Comparison of ENCODE assay signal across 8 cellular contexts in the genomic region with DNA sequence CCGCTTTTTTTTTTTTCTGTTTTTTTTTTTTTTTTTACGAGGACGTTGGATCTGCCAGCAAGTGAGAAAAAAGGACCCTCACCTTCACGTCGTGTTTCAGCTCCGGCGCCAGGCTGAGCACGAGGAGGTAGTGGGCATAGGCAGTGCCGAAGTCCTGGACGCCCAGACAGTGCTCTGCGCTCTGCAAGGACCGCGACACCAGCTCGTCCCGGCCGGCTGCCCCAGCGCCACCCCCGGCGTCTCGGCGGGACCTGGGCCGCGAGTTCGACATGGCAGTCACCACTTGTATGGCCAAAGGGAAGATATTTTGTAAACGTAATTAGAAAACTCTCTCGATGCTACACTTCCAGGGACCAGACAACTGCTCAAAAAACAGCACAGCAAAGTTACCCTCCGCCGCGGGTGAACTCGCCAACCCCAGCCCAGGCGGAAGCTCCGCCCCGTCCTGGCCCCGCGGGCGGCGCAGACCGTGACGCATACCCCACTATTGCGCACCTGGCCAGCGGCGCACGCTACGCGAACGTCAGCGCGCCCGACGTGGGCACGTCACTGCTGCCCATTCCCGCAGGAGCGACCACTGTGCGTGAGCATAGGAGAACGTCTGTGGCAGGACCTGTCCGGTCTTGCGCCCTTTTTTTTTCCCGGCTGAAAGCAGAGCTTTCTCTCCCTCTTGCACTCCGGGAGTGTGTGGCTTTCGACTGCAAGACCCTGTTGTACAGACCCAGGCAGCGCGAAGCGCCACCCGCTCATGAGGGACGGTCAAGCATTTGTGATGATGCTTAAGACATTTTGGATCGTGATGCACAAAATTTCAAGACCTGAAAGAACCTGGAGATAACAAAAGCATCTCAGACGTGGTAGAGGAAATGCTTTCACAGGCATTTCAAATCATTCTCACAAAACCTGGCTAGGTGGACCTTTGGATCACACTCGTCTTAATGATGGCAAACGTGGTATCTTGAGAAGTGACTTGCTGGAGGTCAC. TPM values are rescaled to one million over a fixed set of nuclear protein-coding genes. Genes with fewer than 3 reads are reported as not detected.
DNase-seq lines count a peak whose midpoint lies in the region; ATAC-seq, FAIRE-seq and TF ChIP-seq lines count a peak whose summit lies in the region.

TSS of gene PRMT9 (minus strand) at position 447 of the 984 bp plus-strand sequence. CDS start at position 271, 176 bp downstream.

- intact Hi-C loops in HepG2 (cut with micrococcal nuclease; ENCODE audit: unreplicated experiment) = loop anchor here (2.0 to 5.0 kb wide), 2 partner anchors 67 to 183 kb away; partner anchors contain the start of gene TMEM184C

- in situ Hi-C loops in HepG2 (cut with HindIII; ENCODE audit: extremely low pct_ligation_motif_present, low pct_unique_long_range_greater_than_20kb) = no loop called here

- peak within 1 kb of the TSS; percentile 89 for H3K9ac ChIP-seq in HepG2 (ENCODE audit: insufficient read depth, low read depth, low read length)

- no peaks in the 10 kb centered on the region for H4K20me1 ChIP-seq in HepG2 (ENCODE audit: insufficient read depth, low read length)

- BruUV-seq in HepG2 (replicated peaks; lab: Mats Ljungman, UMichigan) = TSS peak; percentile 91

- peak; percentile 14; the same call in 1 of the 2 replicates for TF ChIP-seq RAD21 in HepG2 (CRISPR knock-in tag; IDR thresholded peaks at IDR 0.05)

- TF ChIP-seq EP300 in HepG2 (IDR thresholded peaks at IDR 0.05; ENCODE audit: low read depth in 2 of 2, low read length in 2 of 2) = no peak
- no peak for TF ChIP-seq EP300 in HepG2 (CRISPR knock-in tag; IDR thresholded peaks at IDR 0.05; ENCODE audit: borderline replicate concordance)

- TF ChIP-seq POLR2A in HepG2 (IDR thresholded peaks at IDR 0.05; ENCODE audit: insufficient read depth in 1 of 2, low read depth in 2 of 2, low read length in 2 of 2) = peak; percentile 84 to 95

- H3K27me3 ChIP-seq in HepG2 (ENCODE audit: control insufficient read depth in 1 of 2, insufficient read depth in 2 of 2, low read length in 2 of 2) = no peaks in the 10 kb centered on the region; a peak in 1 of 5 replicates

- H3K4me2 ChIP-seq in HepG2 (ENCODE audit: low read depth, low read length) = peak within 1 kb of the TSS; percentile 93

- peaks cover 11% of the 10 kb centered on the region for H3K4me1 ChIP-seq in HepG2 (ENCODE audit: insufficient read depth, low read length)

- peak within 1 kb of the TSS; percentile 99 for H2AFZ ChIP-seq in HepG2 (ENCODE audit: low read length)

- FAIRE-seq in GM19239 (lab: Jason Lieb, UNC) (peak; percentile 89), HepG2 (lab: Jason Lieb, UNC) (peak; percentile 78)

- under 1% methylated on average over 30 of the region's 69 CpGs for WGBS in HepG2 (ENCODE audit: low lambda C conversion rate)

- H3K79me2 ChIP-seq in HepG2 (ENCODE audit: insufficient read depth, low read length) = peaks cover 14% of the 10 kb centered on the region

- H3K27ac ChIP-seq in HepG2 (ENCODE audit: extremely low read length, insufficient read depth, low read length) = peak within 1 kb of the TSS; percentile 79

- CTCF ChIA-PET in HepG2 (lab: Yijun Ruan, JAX; ENCODE audit: low intra/inter-chr PET ratio, low total read pairs) = interaction anchor here (2.3 kb wide), 1 partner anchor 183 kb away, joined by 7 read pairs; no protein-coding TSS in a partner anchor

- no peak for TF ChIP-seq CTCF in HepG2 (CRISPR knock-in tag; IDR thresholded peaks at IDR 0.05)

- POLR2A ChIA-PET in HepG2 (lab: Yijun Ruan, JAX) = interaction anchor here (0.8 to 2.6 kb wide), 6 partner anchors 9 to 67 kb away, joined by 3 to 29 read pairs (median 4); partner anchors contain the start of gene TMEM184C

- no peaks in the 10 kb centered on the region for H3K9me3 ChIP-seq in HepG2 (ENCODE audit: low read length)

- ATAC-seq in HG03442 (IDR thresholded peaks at IDR 0.05; ENCODE audit: unreplicated experiment) (peak; percentile 99), HepG2 (peak; percentile 99)

- DNase-seq in C1 segment of cervical spinal cord (lab: John Stamatoyannopoulos, UW) (peak; percentile 51 to 91 (median 80)), GM19239 (ENCODE audit: insufficient read length, low spot score) (peak; percentile 85), NCI-H526 treated with DMSO at 0.1 percent for 48 hours (lab: John Stamatoyannopoulos, UW) (peak; percentile 57), dermis blood vessel endothelial cell (peak; percentile 96), HepG2 (ENCODE audit: low spot score) (peak; percentile 81)
- DNase-seq in activated CD4-positive, alpha-beta T cell treated with anti-CD3 and anti-CD28 coated beads, Interleukin-2, amount 50 U/mL, for 24 hours (ENCODE audit: low read depth in 1 of 2, low spot score in 1 of 2) = peak; percentile 69 to 83
- DNase-seq in stimulated activated CD4-positive, alpha-beta T cell treated with anti-CD3 and anti-CD28 coated beads, Interleukin-2, amount 100 ng/mL, for 48 hours = peak; percentile 85 to 87

- H3K36me3 ChIP-seq in HepG2 (replicated peaks in 1 of 2; ENCODE audit: control insufficient read depth in 1 of 2, insufficient read depth in 2 of 2, low read length in 2 of 2) = peaks cover under 1 to 3% of the 10 kb centered on the region in 2 experiments; a peak in 2 of 5 replicates

- H3K4me3 ChIP-seq in HepG2 (replicated peaks in 1 of 3; ENCODE audit: insufficient read depth in 1 of 3, low read depth in 2 of 3, low read length in 3 of 3) = peak within 1 kb of the TSS; percentile 63 to 91 (median 66)

TF ChIP-seq in HepG2, 621 proteins besides CTCF, POLR2A, EP300 and RAD21 (continues in another document):
- TF ChIP-seq ZNF879 (CRISPR knock-in tag; IDR thresholded peaks at IDR 0.05) (no peak), THAP11 (CRISPR knock-in tag; IDR thresholded peaks at IDR 0.05) (peak; percentile 91), DR1 (CRISPR knock-in tag; IDR thresholded peaks at IDR 0.05) (peak; percentile 90), ISX (CRISPR knock-in tag; conservative IDR thresholded peaks at IDR 0.05) (0 out of 2 replicates have a peak, but pooled peaks have one; percentile 69), SOX5 (CRISPR knock-in tag; IDR thresholded peaks at IDR 0.05; ENCODE audit: borderline replicate concordance) (peak; percentile 50; the same call in 1 of the 2 replicates), ZNF598 (CRISPR knock-in tag; IDR thresholded peaks at IDR 0.05; ENCODE audit: borderline replicate concordance) (peak; percentile 86), ZNF790 (CRISPR knock-in tag; IDR thresholded peaks at IDR 0.05; ENCODE audit: borderline replicate concordance) (no peak), CREB1 (IDR thresholded peaks at IDR 0.05) (peak; percentile 97), CREB1 (CRISPR knock-in tag; IDR thresholded peaks at IDR 0.05) (peak; percentile 98)
- TF ChIP-seq, protein P1, sequence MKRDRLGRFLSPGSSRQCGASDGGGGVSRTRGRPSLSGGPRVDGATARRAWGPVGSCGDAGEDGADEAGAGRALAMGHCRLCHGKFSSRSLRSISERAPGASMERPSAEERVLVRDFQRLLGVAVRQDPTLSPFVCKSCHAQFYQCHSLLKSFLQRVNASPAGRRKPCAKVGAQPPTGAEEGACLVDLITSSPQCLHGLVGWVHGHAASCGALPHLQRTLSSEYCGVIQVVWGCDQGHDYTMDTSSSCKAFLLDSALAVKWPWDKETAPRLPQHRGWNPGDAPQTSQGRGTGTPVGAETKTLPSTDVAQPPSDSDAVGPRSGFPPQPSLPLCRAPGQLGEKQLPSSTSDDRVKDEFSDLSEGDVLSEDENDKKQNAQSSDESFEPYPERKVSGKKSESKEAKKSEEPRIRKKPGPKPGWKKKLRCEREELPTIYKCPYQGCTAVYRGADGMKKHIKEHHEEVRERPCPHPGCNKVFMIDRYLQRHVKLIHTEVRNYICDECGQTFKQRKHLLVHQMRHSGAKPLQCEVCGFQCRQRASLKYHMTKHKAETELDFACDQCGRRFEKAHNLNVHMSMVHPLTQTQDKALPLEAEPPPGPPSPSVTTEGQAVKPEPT (CRISPR knock-in tag; IDR thresholded peaks at IDR 0.05; ENCODE audit: low read depth) = peak; percentile 66; the same call in 1 of the 2 replicates

RNA-seq across cellular contexts. Expression of gene PRMT9, which starts in this region (rescaled TPM):
- 10.1 and 11.1 TPM in 2 replicates for total RNA-seq in dermis blood vessel endothelial cell
- 9.7 and 10.4 TPM in 2 replicates for total RNA-seq in HepG2 (2016; rRNA removed; fragmentation: Illumina TruSeq; extraction: Trizol)
- 3.1 and 3.6 TPM in 2 replicates for total RNA-seq in HepG2 (2016; cell fraction: cytosol; rRNA removed; fragmentation: Illumina TruSeq; extraction: Trizol; ENCODE audit: low read depth)
- 9.9 and 11.2 TPM in 2 replicates for total RNA-seq in HepG2 (2016; cell fraction: insoluble cytoplasmic fraction; rRNA removed; fragmentation: Illumina TruSeq; extraction: Trizol)
- 2.8 and 3.2 TPM in 2 replicates for total RNA-seq in HepG2 (2016; cell fraction: membrane; rRNA removed; fragmentation: Illumina TruSeq; extraction: Trizol)
- total RNA-seq in HepG2 (2016; cell fraction: nucleus; rRNA removed; fragmentation: Illumina TruSeq; extraction: Trizol) = 12.5 and 12.6 TPM in 2 replicates
- 3.7 and 4.0 TPM in 2 replicates for polyA plus RNA-seq in HepG2 (2011; rRNA removed)
- polyA plus RNA-seq in HepG2 (2011; cell fraction: cytosol; rRNA removed) = 1.2 and 2.5 TPM in 2 replicates
- polyA plus RNA-seq in HepG2 (2011; cell fraction: nucleus; rRNA removed) = 2.8 and 4.5 TPM in 2 replicates
- 3.5 and 4.1 TPM in 2 replicates for polyA plus RNA-seq in HepG2 (2012)
- 0.33 and 0.40 TPM in 2 replicates for polyA plus RNA-seq in HepG2 (2016; cell fraction: cytosol; fragmentation: Illumina TruSeq; extraction: Trizol; ENCODE audit: low read depth)
- polyA plus RNA-seq in HepG2 (2016; cell fraction: insoluble cytoplasmic fraction; fragmentation: Illumina TruSeq; extraction: Trizol; ENCODE audit: low read depth) = 5.2 and 6.1 TPM in 2 replicates
- 0.41 and 0.50 TPM in 2 replicates for polyA plus RNA-seq in HepG2 (2016; cell fraction: membrane; fragmentation: Illumina TruSeq; extraction: Trizol; ENCODE audit: low read depth)
- 7.4 and 9.8 TPM in 2 replicates for polyA plus RNA-seq in HepG2 (2016; cell fraction: nucleus; fragmentation: Illumina TruSeq; extraction: Trizol; ENCODE audit: insufficient read depth, low read depth)
- 2.7 and 5.3 TPM in 2 replicates for polyA minus RNA-seq in HepG2 (2011; rRNA and poly(A)+ RNA removed; ENCODE audit: low replicate concordance)
- 2.8 and 3.5 TPM in 2 replicates for polyA minus RNA-seq in HepG2 (2011; cell fraction: cytosol; rRNA and poly(A)+ RNA removed)
- polyA minus RNA-seq in HepG2 (2011; cell fraction: nucleus; rRNA and poly(A)+ RNA removed) = 10.4 and 14.0 TPM in 2 replicates

Comparison
In these comparisons a context has a peak if more than half of its experiments do, and no peak if none do; other contexts are left out.
1. Peak in every context shown above with its lines: DNase-seq, ATAC-seq, H3K4me3 ChIP-seq and H3K27ac ChIP-seq.